In the genomic region with DNA sequence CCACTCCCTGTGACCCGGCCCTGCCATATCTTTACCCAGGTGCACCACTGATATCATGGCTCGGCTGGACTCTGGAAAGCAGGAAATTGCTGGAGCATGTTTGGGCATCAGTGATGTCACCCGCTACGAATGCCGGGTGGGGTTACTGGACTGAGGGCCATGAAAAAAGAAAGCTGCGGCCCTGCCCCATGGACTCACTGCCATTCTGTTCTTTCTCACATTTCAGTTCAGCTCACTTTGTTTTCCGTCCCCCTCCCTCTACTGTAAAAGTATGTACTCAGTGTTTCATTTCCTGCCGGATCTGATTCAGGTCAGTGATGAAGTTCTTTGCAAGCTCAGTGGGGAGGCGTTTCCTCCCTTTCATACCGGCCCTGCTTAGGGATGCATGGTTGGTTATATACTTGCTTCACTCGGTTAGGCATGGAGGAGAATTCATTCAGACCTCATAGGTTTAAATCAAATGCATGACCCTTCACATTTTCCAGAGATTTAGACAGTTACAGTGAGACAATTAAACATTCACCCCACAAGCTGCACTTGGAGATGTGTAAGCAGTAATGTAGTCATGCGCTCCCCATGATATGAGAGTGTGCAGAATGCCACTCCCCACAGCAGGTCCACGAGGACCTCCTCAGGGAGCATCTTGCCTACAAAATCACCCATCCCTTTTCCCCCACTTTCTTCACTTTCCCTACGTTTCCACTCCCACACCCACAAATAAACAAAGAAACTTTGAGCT, we compare ENCODE assay signal across 8 cellular contexts.
DNase-seq lines count a peak whose midpoint lies in the region; ATAC-seq, FAIRE-seq and TF ChIP-seq lines count a peak whose summit lies in the region.
"Not testable (repeated sequence)": the region's sequence is repeated elsewhere in the genome, so short reads cannot be mapped to it uniquely, and the experiment has no call there.

No MANE protein-coding gene starts in this region.

- H3K4me3 ChIP-seq in GM12864 (ENCODE audit: low read depth, low read length); OCI-LY3 (ENCODE audit: low read length); bronchial epithelial cell (ENCODE audit: low read depth, low read length); retinal pigment epithelial cell (ENCODE audit: low read length); uterus: not testable (repeated sequence)

- not testable (repeated sequence) for FAIRE-seq in bronchial epithelial cell (lab: Jason Lieb, UNC)

- not testable (repeated sequence) for H3K4me1 ChIP-seq in OCI-LY3 (ENCODE audit: low read length); uterus

- H3K27me3 ChIP-seq in OCI-LY3 (ENCODE audit: low read depth, low read length); bronchial epithelial cell (ENCODE audit: control insufficient read depth, insufficient read depth, low read length); uterus: not testable (repeated sequence)

- intact Hi-C loops in uterus (cut with DNase I; ENCODE audit: low total_unique reads): not testable (repeated sequence)

- not testable (repeated sequence) for H3K36me3 ChIP-seq in OCI-LY3 (replicated peaks; ENCODE audit: low read depth, low read length); bronchial epithelial cell (ENCODE audit: control insufficient read depth, insufficient read depth, low read length); uterus

- not testable (repeated sequence) for TF ChIP-seq CTCF in GM12864 (IDR thresholded peaks at IDR 0.05; ENCODE audit: low read depth, low read length, missing control alignments); OCI-LY3 (IDR thresholded peaks at IDR 0.05; ENCODE audit: low read depth, low read length); bronchial epithelial cell (IDR thresholded peaks at IDR 0.05; ENCODE audit: insufficient read depth, low read length, severe bottlenecking); retinal pigment epithelial cell (conservative IDR thresholded peaks at IDR 0.05; ENCODE audit: low read depth, low read length); uterus (IDR thresholded peaks at IDR 0.05)

- not testable (repeated sequence) for H3K4me1 Mint-ChIP-seq in activated CD8-positive, alpha-beta memory T cell treated with anti-CD3 and anti-CD28 coated beads, Interleukin-2, amount 10 ng/mL, durations not matched to agents 7 days and 5 days; memory B cell

- peak overlapping the region; percentile 31 for H3K4me2 ChIP-seq in OCI-LY3 (ENCODE audit: low read length)

- not testable (repeated sequence) for H3K9ac ChIP-seq in OCI-LY3 (ENCODE audit: low read length)

- H4K20me1 ChIP-seq in OCI-LY3 (ENCODE audit: insufficient read depth, low read length): not testable (repeated sequence)

- H3K9me3 ChIP-seq in OCI-LY3 (ENCODE audit: insufficient read depth, low read length); uterus: not testable (repeated sequence)

- H2AFZ ChIP-seq in OCI-LY3 (ENCODE audit: low read depth, low read length): peak overlapping the region; percentile 37

- H3K4me3 Mint-ChIP-seq in activated CD8-positive, alpha-beta memory T cell treated with anti-CD3 and anti-CD28 coated beads, Interleukin-2, amount 10 ng/mL, durations not matched to agents 7 days and 5 days: peak overlapping the region; percentile 16
- H3K4me3 Mint-ChIP-seq in memory B cell: peak overlapping the region; percentile 65

- H3K36me3 Mint-ChIP-seq in activated CD8-positive, alpha-beta memory T cell treated with anti-CD3 and anti-CD28 coated beads, Interleukin-2, amount 10 ng/mL, durations not matched to agents 7 days and 5 days; memory B cell: not testable (repeated sequence)

- not testable (repeated sequence) for H3K27ac ChIP-seq in OCI-LY3 (ENCODE audit: low read length)
- H3K27ac ChIP-seq in uterus: peak overlapping the region; percentile 41 to 47

- H3K79me2 ChIP-seq in OCI-LY3 (ENCODE audit: low read length): not testable (repeated sequence)

- TF ChIP-seq POLR2A in uterus (IDR thresholded peaks at IDR 0.05): not testable (repeated sequence)

- not testable (repeated sequence) for H3K9me3 Mint-ChIP-seq in activated CD8-positive, alpha-beta memory T cell treated with anti-CD3 and anti-CD28 coated beads, Interleukin-2, amount 10 ng/mL, durations not matched to agents 7 days and 5 days (ENCODE audit: low read depth); memory B cell

- ATAC-seq in activated CD8-positive, alpha-beta memory T cell treated with anti-CD3 and anti-CD28 coated beads, Interleukin-2, amount 10 ng/mL, durations not matched to agents 7 days and 5 days; memory B cell (ENCODE audit: low read depth): not testable (repeated sequence)

- peak overlapping the region; percentile 85 for H3K27ac Mint-ChIP-seq in activated CD8-positive, alpha-beta memory T cell treated with anti-CD3 and anti-CD28 coated beads, Interleukin-2, amount 10 ng/mL, durations not matched to agents 7 days and 5 days
- peak overlapping the region; percentile 46 for H3K27ac Mint-ChIP-seq in memory B cell

- CTCF ChIA-PET in activated CD8-positive, alpha-beta memory T cell treated with anti-CD3 and anti-CD28 coated beads, Interleukin-2, amount 10 ng/mL, durations not matched to agents 7 days and 5 days (lab: Charles Lee): not testable (repeated sequence)

- H3K27me3 Mint-ChIP-seq in activated CD8-positive, alpha-beta memory T cell treated with anti-CD3 and anti-CD28 coated beads, Interleukin-2, amount 10 ng/mL, durations not matched to agents 7 days and 5 days; memory B cell: not testable (repeated sequence)

- DNase-seq in GM12864 (ENCODE audit: low read depth): peak; percentile 83
- peak; percentile 50 for DNase-seq in activated CD8-positive, alpha-beta memory T cell treated with anti-CD3 and anti-CD28 coated beads, Interleukin-2, amount 10 ng/mL, durations not matched to agents 7 days and 5 days
- DNase-seq in bronchial epithelial cell (ENCODE audit: low read depth): peak; percentile 98
- peak; percentile 85 for DNase-seq in glomerular endothelial cell (ENCODE audit: extremely low read depth, low read depth, low spot score)
- not testable (repeated sequence) for DNase-seq in memory B cell (ENCODE audit: low spot score in 2 of 2)
- DNase-seq in retinal pigment epithelial cell (ENCODE audit: low read depth): peak; percentile 46
- DNase-seq in uterus: peak; percentile 25 to 75
